Comparison of ENCODE assay signal across 8 cellular contexts in genomic region chr12:46388427-46388992, GRCh38. TPM values are rescaled to one million over a fixed set of nuclear protein-coding genes. Genes with fewer than 3 reads are reported as not detected.
DNase-seq lines count a peak whose midpoint lies in the region; ATAC-seq and TF ChIP-seq lines count a peak whose summit lies in the region.

No MANE protein-coding gene starts in this region.

- H3K4me3 ChIP-seq in GM12865 (ENCODE audit: low read depth, low read length): peak overlapping the region; percentile 85
- no peak overlapping the region for H3K4me3 ChIP-seq in thyroid gland (replicated peaks in 1 of 3)

- ATAC-seq in GM21515 (IDR thresholded peaks at IDR 0.05; ENCODE audit: unreplicated experiment): peak; percentile 71
- ATAC-seq in natural killer cell: no peak

- no peak for TF ChIP-seq CTCF in GM12865 (IDR thresholded peaks at IDR 0.05; ENCODE audit: insufficient read depth, low read depth, low read length, missing control alignments)
- TF ChIP-seq CTCF in chondrocyte (IDR thresholded peaks at IDR 0.05): no peak
- TF ChIP-seq CTCF in natural killer cell (IDR thresholded peaks at IDR 0.05): no peak
- TF ChIP-seq CTCF in thyroid gland (IDR thresholded peaks at IDR 0.05): no peak

- peaks cover 43 to 54% of the 10 kb centered on the region in 2 donors for H3K4me1 ChIP-seq in thyroid gland

- intact Hi-C loops in natural killer cell (cut with micrococcal nuclease) (no loop called here), thyroid gland (cut with DNase I) (no loop called here)

- H3K4me1 Mint-ChIP-seq in chondrocyte (ENCODE audit: low read depth): peaks cover 86% of the 10 kb centered on the region
- peaks cover 30 to 33% of the 10 kb centered on the region in 2 donors for H3K4me1 Mint-ChIP-seq in natural killer cell

- H3K36me3 Mint-ChIP-seq in chondrocyte (ENCODE audit: low read depth) (no peaks in the 10 kb centered on the region), natural killer cell (peaks cover 14% of the 10 kb centered on the region)

- peak overlapping the region; percentile 17 for H3K4me3 Mint-ChIP-seq in chondrocyte (ENCODE audit: unreplicated experiment)
- H3K4me3 Mint-ChIP-seq in natural killer cell: no peak overlapping the region

- H3K27ac Mint-ChIP-seq in chondrocyte (ENCODE audit: unreplicated experiment): peak overlapping the region; percentile 99
- peak overlapping the region in 1 of 2 donors; percentile 62 for H3K27ac Mint-ChIP-seq in natural killer cell

- no peaks in the 10 kb centered on the region for H3K9me3 ChIP-seq in thyroid gland

- no peaks in the 10 kb centered on the region for H3K27me3 Mint-ChIP-seq in chondrocyte (ENCODE audit: low read depth)
- no peaks in the 10 kb centered on the region for H3K27me3 Mint-ChIP-seq in natural killer cell (ENCODE audit: low read depth in 2 of 2)

- H3K9me3 Mint-ChIP-seq in chondrocyte (ENCODE audit: low read depth): peaks cover 2% of the 10 kb centered on the region
- no peaks in the 10 kb centered on the region for H3K9me3 Mint-ChIP-seq in natural killer cell

- H3K27ac ChIP-seq in thyroid gland: peak overlapping the region in 1 of 3 donors; percentile 54

- H3K27me3 ChIP-seq in thyroid gland: no peaks in the 10 kb centered on the region

- TF ChIP-seq POLR2A in thyroid gland (IDR thresholded peaks at IDR 0.05): no peak

- 66 to 70% methylated on average over 3 of the region's 3 CpGs for WGBS in thyroid gland, 2 donors

- DNase-seq in GM12865 (ENCODE audit: low read depth) (peak; percentile 84), HS-5 (ENCODE audit: low read depth) (peak; percentile 52), chondrocyte (ENCODE audit: low spot score) (no peak), ureter (ENCODE audit: low spot score) (no peak), natural killer cell (no peak), thyroid gland (no peak), NCI-H2171 (lab: John Stamatoyannopoulos, UW) (no peak)

- no peaks in the 10 kb centered on the region for H3K36me3 ChIP-seq in thyroid gland

RNA-seq across cellular contexts. Expression of gene SLC38A2, which starts 15.9 kb away (rescaled TPM):
- 580 to 614 TPM (median 596 TPM) in 3 replicates for total RNA-seq in chondrocyte
- 292 TPM for total RNA-seq in ureter
- 100 to 1,000 TPM; 131 to 241 (median 167) TPM for total RNA-seq in natural killer cell
- total RNA-seq in thyroid gland: 100 to 1,000 TPM; 210 to 460 (median 314) TPM

Comparison
In these comparisons a context has a peak if more than half of its experiments do, and no peak if none do; other contexts are left out.
1. DNase-seq: peak in GM12865 (single experiment) and HS-5 (single experiment); none in chondrocyte (single experiment), ureter (single experiment), natural killer cell (single experiment), thyroid gland (0 of 2) and NCI-H2171 (single experiment).